ENCODE assay signal across 27 cellular contexts in the genomic region with DNA sequence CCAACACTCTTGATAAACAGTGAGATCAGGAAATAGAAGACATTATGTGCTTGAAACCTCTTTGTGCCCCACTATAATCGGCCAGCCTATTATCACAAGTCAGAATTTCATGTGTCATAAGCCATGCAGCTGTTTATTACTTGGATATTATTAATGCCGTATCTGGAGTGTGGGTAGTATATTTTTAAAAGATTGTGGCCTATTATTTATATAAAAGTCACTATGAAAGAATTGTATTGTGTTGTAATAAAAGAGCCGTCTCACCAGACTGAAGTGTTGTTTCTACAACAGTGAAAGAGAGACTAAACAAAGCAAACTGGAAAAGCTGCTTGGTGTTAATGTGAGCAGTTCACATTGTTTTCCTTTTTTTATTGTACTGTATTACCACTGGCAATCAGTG.
DNase-seq lines count a peak whose midpoint lies in the region; FAIRE-seq and TF ChIP-seq lines count a peak whose summit lies in the region.
"Had no signal": no experiment of that assay in that cellular context is flagged by ENCODE, and none has a peak within 500 bp of the region (broad histone marks: within the 10 kb centered on the region; RNA-seq: fewer than 3 reads in every experiment).

No MANE protein-coding gene starts in this region.

- no peak overlapping the region for H3K27ac Mint-ChIP-seq in activated CD4-positive, alpha-beta T cell treated with anti-CD3 and anti-CD28 coated beads, Interleukin-2, amount 10 ng/mL, durations not matched to agents 24 days and 14 days
- H3K27ac Mint-ChIP-seq: activated CD4-positive, alpha-beta T cell treated with anti-CD3 and anti-CD28 coated beads, Interleukin-2, amount 10 ng/mL, durations not matched to agents 7 days and 5 days; activated naive CD8-positive, alpha-beta T cell; activated T-helper 17 cell treated with anti-CD3 and anti-CD28 coated beads, Interleukin-2, amount 50 U/mL, for 72 hours; effector memory CD8-positive, alpha-beta T cell; GM23338 had no signal

- H3K4me1 Mint-ChIP-seq in activated CD4-positive, alpha-beta T cell treated with anti-CD3 and anti-CD28 coated beads, Interleukin-2, amount 10 ng/mL, durations not matched to agents 24 days and 14 days = no peaks in the 10 kb centered on the region
- H3K4me1 Mint-ChIP-seq: activated CD4-positive, alpha-beta T cell treated with anti-CD3 and anti-CD28 coated beads, Interleukin-2, amount 10 ng/mL, durations not matched to agents 7 days and 5 days; activated T-helper 17 cell treated with anti-CD3 and anti-CD28 coated beads, Interleukin-2, amount 50 U/mL, for 72 hours; GM23338 had no signal

- peaks cover 7% of the 10 kb centered on the region for H3K9me3 ChIP-seq in mesenchymal stem cell (ENCODE audit: control insufficient read depth, low read length)
- H3K9me3 ChIP-seq: transverse colon had no signal

- 87% methylated on average over 2 of the region's 3 CpGs for WGBS in mesenchymal stem cell

- no peak overlapping the region for H2AK5ac ChIP-seq in mesenchymal stem cell (ENCODE audit: low read length, severe bottlenecking)

- no peaks in the 10 kb centered on the region for H3K27me3 Mint-ChIP-seq in activated CD4-positive, alpha-beta T cell treated with anti-CD3 and anti-CD28 coated beads, Interleukin-2, amount 10 ng/mL, durations not matched to agents 24 days and 14 days
- H3K27me3 Mint-ChIP-seq: activated CD4-positive, alpha-beta T cell treated with anti-CD3 and anti-CD28 coated beads, Interleukin-2, amount 10 ng/mL, durations not matched to agents 7 days and 5 days; activated naive CD8-positive, alpha-beta T cell; activated T-helper 17 cell treated with anti-CD3 and anti-CD28 coated beads, Interleukin-2, amount 50 U/mL, for 72 hours; effector memory CD8-positive, alpha-beta T cell had no signal

- no peak overlapping the region for H2BK12ac ChIP-seq in mesenchymal stem cell (ENCODE audit: low read length in 2 of 2)

- POLR2A ChIA-PET in RWPE1 (lab: Yijun Ruan, JAX; ENCODE audit: low non-redundant PET) = no interaction called here

- H2AFZ ChIP-seq in mesenchymal stem cell (ENCODE audit: low read depth, low read length) = no peak overlapping the region
- H2AFZ ChIP-seq: GM23338 had no signal

- no peak for TF ChIP-seq CTCF in RWPE1 (conservative IDR thresholded peaks at IDR 0.05; ENCODE audit: low read depth)

- H3K9ac ChIP-seq in mesenchymal stem cell (ENCODE audit: low read length) = no peak overlapping the region
- H3K9ac ChIP-seq: KMS-11 had no signal

- H3K4me3 Mint-ChIP-seq in activated CD4-positive, alpha-beta T cell treated with anti-CD3 and anti-CD28 coated beads, Interleukin-2, amount 10 ng/mL, durations not matched to agents 24 days and 14 days = no peak overlapping the region
- H3K4me3 Mint-ChIP-seq: activated CD4-positive, alpha-beta T cell treated with anti-CD3 and anti-CD28 coated beads, Interleukin-2, amount 10 ng/mL, durations not matched to agents 7 days and 5 days; activated naive CD8-positive, alpha-beta T cell; activated T-helper 17 cell treated with anti-CD3 and anti-CD28 coated beads, Interleukin-2, amount 50 U/mL, for 72 hours; effector memory CD8-positive, alpha-beta T cell; GM23338; neural crest cell had no signal

- intact Hi-C loops in activated CD4-positive, alpha-beta T cell treated with anti-CD3 and anti-CD28 coated beads, Interleukin-2, amount 10 ng/mL, durations not matched to agents 24 days and 14 days (cut with micrococcal nuclease) = no loop called here

- no peak overlapping the region for H3K4me3 ChIP-seq in mesenchymal stem cell (ENCODE audit: insufficient read depth in 1 of 2, low read depth in 1 of 2, low read length in 2 of 2)
- H3K4me3 ChIP-seq: GM23338, psoas muscle, smooth muscle cell, stomach, transverse colon had no signal

- no peak overlapping the region for H2BK120ac ChIP-seq in mesenchymal stem cell (ENCODE audit: low read depth, low read length)

- no peak overlapping the region for H2BK15ac ChIP-seq in mesenchymal stem cell (ENCODE audit: low read depth, poor library complexity, severe bottlenecking)

- H3K14ac ChIP-seq in mesenchymal stem cell (ENCODE audit: low read length in 2 of 2) = no peak overlapping the region

- no peaks in the 10 kb centered on the region for H3K79me1 ChIP-seq in mesenchymal stem cell (replicated peaks; ENCODE audit: low read length, poor library complexity, severe bottlenecking)

- H3K4ac ChIP-seq in mesenchymal stem cell (ENCODE audit: low read depth in 1 of 2, low read length in 2 of 2) = no peak overlapping the region

- H3K4me2 ChIP-seq in mesenchymal stem cell (ENCODE audit: low read length, poor library complexity, severe bottlenecking) = no peak overlapping the region
- H3K4me2 ChIP-seq: GM23338, KMS-11, smooth muscle cell had no signal

- no peak overlapping the region for H2BK5ac ChIP-seq in mesenchymal stem cell (ENCODE audit: low read depth, low read length, poor library complexity, severe bottlenecking)

- H3K9me3 Mint-ChIP-seq in activated CD4-positive, alpha-beta T cell treated with anti-CD3 and anti-CD28 coated beads, Interleukin-2, amount 10 ng/mL, durations not matched to agents 24 days and 14 days = no peaks in the 10 kb centered on the region
- H3K9me3 Mint-ChIP-seq: activated CD4-positive, alpha-beta T cell treated with anti-CD3 and anti-CD28 coated beads, Interleukin-2, amount 10 ng/mL, durations not matched to agents 7 days and 5 days; activated T-helper 17 cell treated with anti-CD3 and anti-CD28 coated beads, Interleukin-2, amount 50 U/mL, for 72 hours; GM23338 had no signal

- no peak overlapping the region for H4K91ac ChIP-seq in mesenchymal stem cell (ENCODE audit: low read length)

- H3K18ac ChIP-seq in mesenchymal stem cell (ENCODE audit: low read depth in 1 of 2, low read length in 2 of 2) = no peak overlapping the region

- CTCF ChIA-PET in RWPE1 (lab: Yijun Ruan, JAX) = interaction anchor here (0.6 kb wide), 2 partner anchors 297 to 1550 kb away, joined by 5 read pairs; no protein-coding TSS in a partner anchor

- no peak overlapping the region for H4K8ac ChIP-seq in mesenchymal stem cell (ENCODE audit: low read length)

- FAIRE-seq in G401.6 (lab: Jason Lieb, UNC) (peak; percentile 54), endometrium (lab: Jason Lieb, UNC) (peak; percentile 83)

- H3K23ac ChIP-seq in mesenchymal stem cell (ENCODE audit: low read length in 2 of 2) = no peak overlapping the region

- H3K27me3 ChIP-seq in mesenchymal stem cell (ENCODE audit: control insufficient read depth in 1 of 2, insufficient read depth in 1 of 2, low read length in 2 of 2) = no peaks in the 10 kb centered on the region
- H3K27me3 ChIP-seq: stomach, transverse colon had no signal

- no peaks in the 10 kb centered on the region for H3K36me3 ChIP-seq in mesenchymal stem cell (ENCODE audit: control insufficient read depth in 1 of 2, insufficient read depth in 2 of 2, low read depth in 1 of 2, low read length in 2 of 2)
- H3K36me3 ChIP-seq: stomach, transverse colon had no signal

- DNase-seq in NCI-H1105 treated with DMSO at 0.1 percent for 48 hours (lab: John Stamatoyannopoulos, UW) (peak; percentile 91), NCI-H2227 treated with DMSO at 0.1 percent for 48 hours (lab: John Stamatoyannopoulos, UW) (peak; percentile 53), mesenchymal stem cell (no peak), epidermal melanocyte (ENCODE audit: insufficient read length, low spot score) (no peak), RWPE1 (ENCODE audit: low spot score) (no peak)
- DNase-seq in activated CD4-positive, alpha-beta T cell treated with anti-CD3 and anti-CD28 coated beads, Interleukin-2, amount 10 ng/mL, durations not matched to agents 24 days and 14 days = no peak
- DNase-seq: activated CD4-positive, alpha-beta T cell treated with anti-CD3 and anti-CD28 coated beads, Interleukin-2, amount 10 ng/mL, durations not matched to agents 7 days and 5 days; cerebellar nuclear complex; effector memory CD8-positive, alpha-beta T cell; head of caudate nucleus; midbrain; NCI-H526 treated with DMSO at 0.1 percent for 48 hours; OCI-M1; psoas muscle; SHP77 treated with DMSO at 0.1 percent for 48 hours; stimulated activated CD4-positive, alpha-beta T cell treated with anti-CD3 and anti-CD28 coated beads, Interleukin-4, amount 100 ng/mL, for 24 hours; stomach; transverse colon had no signal

- H3K4me1 ChIP-seq in mesenchymal stem cell (ENCODE audit: control insufficient read depth, insufficient read depth, low read depth, low read length) = no peaks in the 10 kb centered on the region
- H3K4me1 ChIP-seq: psoas muscle, stomach, transverse colon had no signal

- H3K27ac ChIP-seq in mesenchymal stem cell (ENCODE audit: low read length, poor library complexity, severe bottlenecking) (no peak overlapping the region), RWPE1 (no peak overlapping the region)
- H3K27ac ChIP-seq: C4-2B, KMS-11, psoas muscle, stomach, transverse colon had no signal

- H3K36me3 Mint-ChIP-seq in activated CD4-positive, alpha-beta T cell treated with anti-CD3 and anti-CD28 coated beads, Interleukin-2, amount 10 ng/mL, durations not matched to agents 24 days and 14 days (ENCODE audit: low read depth) = no peaks in the 10 kb centered on the region
- H3K36me3 Mint-ChIP-seq: activated naive CD8-positive, alpha-beta T cell had no signal

Comparison
In these comparisons a context has a peak if more than half of its experiments do, and no peak if none do; other contexts are left out.
1. DNase-seq: peak in NCI-H1105 treated with DMSO at 0.1 percent for 48 hours (single experiment) and NCI-H2227 treated with DMSO at 0.1 percent for 48 hours (single experiment); none in mesenchymal stem cell (single experiment), epidermal melanocyte (single experiment), RWPE1 (single experiment) and activated CD4-positive, alpha-beta T cell treated with anti-CD3 and anti-CD28 coated beads, Interleukin-2, amount 10 ng/mL, durations not matched to agents 24 days and 14 days (single experiment).